Comparison of ENCODE assay signal across 8 cellular contexts in the genomic region with DNA sequence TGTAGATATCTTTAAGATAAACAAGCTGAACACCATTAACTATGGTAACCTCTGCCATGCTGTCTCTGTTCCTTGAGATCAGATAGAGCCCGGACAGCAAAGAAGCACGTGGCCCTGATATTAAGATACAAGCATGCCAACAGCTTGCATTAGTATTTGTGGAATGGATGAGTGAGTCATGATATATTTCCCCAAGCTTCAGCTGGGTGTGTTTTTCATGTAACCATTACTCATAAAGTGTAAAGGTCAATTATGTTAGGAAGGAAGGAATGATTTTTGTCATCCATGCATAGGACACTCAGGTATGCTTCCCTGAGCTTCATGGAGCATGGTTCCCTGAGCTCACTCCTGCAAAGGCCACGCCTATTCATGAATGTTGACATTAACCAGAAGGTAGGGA.
DNase-seq lines count a peak whose midpoint lies in the region; ATAC-seq and TF ChIP-seq lines count a peak whose summit lies in the region.

No MANE protein-coding gene starts in this region.

- H3K4me1 ChIP-seq in transverse colon = peaks cover 0 to 35% (median 21%) of the 10 kb centered on the region in 4 donors
- H3K4me1 ChIP-seq in uterus = no peaks in the 10 kb centered on the region

- H3K36me3 Mint-ChIP-seq in activated CD8-positive, alpha-beta memory T cell treated with anti-CD3 and anti-CD28 coated beads, Interleukin-2, amount 10 ng/mL, durations not matched to agents 7 days and 5 days = peaks cover 9% of the 10 kb centered on the region
- H3K36me3 Mint-ChIP-seq in T-helper 2 cell treated with Interferon-gamma antibody and Interleukin-4, amounts not matched to agents 5 μg/mL and 100 μg/mL, for 36 hours (ENCODE audit: low read depth) = peaks cover 10% of the 10 kb centered on the region

- in situ Hi-C loops in transverse colon (cut with MboI; ENCODE audit: low pct_ligation_motif_present in 1 of 4, low pct_unique_long_range_greater_than_20kb in 1 of 4, low sequenced_read_pairs in 3 of 4) = no loop called here

- no peak for TF ChIP-seq CTCF in fibroblast of the aortic adventitia (IDR thresholded peaks at IDR 0.05; ENCODE audit: insufficient read depth, low read length)
- no peak for TF ChIP-seq CTCF in transverse colon (IDR thresholded peaks at IDR 0.05)
- no peak for TF ChIP-seq CTCF in uterus (IDR thresholded peaks at IDR 0.05)

- H3K27ac Mint-ChIP-seq in activated CD8-positive, alpha-beta memory T cell treated with anti-CD3 and anti-CD28 coated beads, Interleukin-2, amount 10 ng/mL, durations not matched to agents 7 days and 5 days = peak overlapping the region; percentile 97
- peak overlapping the region; percentile 95 for H3K27ac Mint-ChIP-seq in T-helper 2 cell treated with Interferon-gamma antibody and Interleukin-4, amounts not matched to agents 5 μg/mL and 100 μg/mL, for 36 hours

- no peaks in the 10 kb centered on the region for H3K36me3 ChIP-seq in transverse colon
- no peaks in the 10 kb centered on the region for H3K36me3 ChIP-seq in uterus

- no peak for ATAC-seq in activated CD8-positive, alpha-beta memory T cell treated with anti-CD3 and anti-CD28 coated beads, Interleukin-2, amount 10 ng/mL, durations not matched to agents 7 days and 5 days
- ATAC-seq in HG02588 (IDR thresholded peaks at IDR 0.05; ENCODE audit: unreplicated experiment) = no peak

- H3K27ac ChIP-seq in transverse colon = peak overlapping the region in 3 of 4 donors; percentile 15 to 27 (median 26)
- H3K27ac ChIP-seq in uterus = no peak overlapping the region

- H3K9me3 Mint-ChIP-seq in activated CD8-positive, alpha-beta memory T cell treated with anti-CD3 and anti-CD28 coated beads, Interleukin-2, amount 10 ng/mL, durations not matched to agents 7 days and 5 days (ENCODE audit: low read depth) = peaks cover 9% of the 10 kb centered on the region
- H3K9me3 Mint-ChIP-seq in T-helper 2 cell treated with Interferon-gamma antibody and Interleukin-4, amounts not matched to agents 5 μg/mL and 100 μg/mL, for 36 hours = peaks cover 8% of the 10 kb centered on the region

- TF ChIP-seq POLR2A in transverse colon (IDR thresholded peaks at IDR 0.05) = no peak
- no peak for TF ChIP-seq POLR2A in uterus (IDR thresholded peaks at IDR 0.05)

- intact Hi-C loops in transverse colon (cut with DNase I; ENCODE audit: low total_unique reads) = no loop called here
- intact Hi-C loops in uterus (cut with DNase I; ENCODE audit: low total_unique reads) = no loop called here

- H3K27me3 ChIP-seq in transverse colon (no peaks in the 10 kb centered on the region), uterus (no peaks in the 10 kb centered on the region)

- H3K4me3 ChIP-seq in fibroblast of the aortic adventitia (ENCODE audit: low read depth, low read length) = no peak overlapping the region
- H3K4me3 ChIP-seq in transverse colon = no peak overlapping the region
- no peak overlapping the region for H3K4me3 ChIP-seq in uterus

- H3K4me3 Mint-ChIP-seq in activated CD8-positive, alpha-beta memory T cell treated with anti-CD3 and anti-CD28 coated beads, Interleukin-2, amount 10 ng/mL, durations not matched to agents 7 days and 5 days = no peak overlapping the region
- H3K4me3 Mint-ChIP-seq in T-helper 2 cell treated with Interferon-gamma antibody and Interleukin-4, amounts not matched to agents 5 μg/mL and 100 μg/mL, for 36 hours = peak overlapping the region; percentile 72

- WGBS in transverse colon (ENCODE audit: low coverage in 1 of 2), 2 donors = 17 to 43% methylated on average over 3 of the region's 3 CpGs

- TF ChIP-seq EP300 in transverse colon (IDR thresholded peaks at IDR 0.05; ENCODE audit: low read depth) = no peak

- H3K9me3 ChIP-seq in transverse colon = no peaks in the 10 kb centered on the region
- H3K9me3 ChIP-seq in uterus = no peaks in the 10 kb centered on the region

- no peaks in the 10 kb centered on the region for H3K27me3 Mint-ChIP-seq in activated CD8-positive, alpha-beta memory T cell treated with anti-CD3 and anti-CD28 coated beads, Interleukin-2, amount 10 ng/mL, durations not matched to agents 7 days and 5 days
- H3K27me3 Mint-ChIP-seq in T-helper 2 cell treated with Interferon-gamma antibody and Interleukin-4, amounts not matched to agents 5 μg/mL and 100 μg/mL, for 36 hours (ENCODE audit: low read depth) = no peaks in the 10 kb centered on the region

- peaks cover 70% of the 10 kb centered on the region for H3K4me1 Mint-ChIP-seq in activated CD8-positive, alpha-beta memory T cell treated with anti-CD3 and anti-CD28 coated beads, Interleukin-2, amount 10 ng/mL, durations not matched to agents 7 days and 5 days
- peaks cover 65% of the 10 kb centered on the region for H3K4me1 Mint-ChIP-seq in T-helper 2 cell treated with Interferon-gamma antibody and Interleukin-4, amounts not matched to agents 5 μg/mL and 100 μg/mL, for 36 hours (ENCODE audit: low read depth)

- CTCF ChIA-PET in activated CD8-positive, alpha-beta memory T cell treated with anti-CD3 and anti-CD28 coated beads, Interleukin-2, amount 10 ng/mL, durations not matched to agents 7 days and 5 days (lab: Charles Lee) = interaction anchor here (0.6 to 2.8 kb wide), 14 partner anchors 10 to 138 kb away, joined by 3 to 12 read pairs (median 4); partner anchors contain the start of gene ARL4C

- no peak for DNase-seq in activated CD8-positive, alpha-beta memory T cell treated with anti-CD3 and anti-CD28 coated beads, Interleukin-2, amount 10 ng/mL, durations not matched to agents 7 days and 5 days
- DNase-seq in activated CD8-positive, alpha-beta memory T cell treated with anti-CD3 and anti-CD28 coated beads, Interleukin-2, amount 50 U/mL, for 48 hours = no peak
- DNase-seq in T-helper 2 cell treated with Interferon-gamma antibody and Interleukin-4, amounts not matched to agents 5 μg/mL and 100 μg/mL, for 36 hours (ENCODE audit: low spot score) = no peak
- peak; percentile 94 for DNase-seq in fibroblast of the aortic adventitia (ENCODE audit: low read depth)
- DNase-seq in transverse colon = peak; percentile 31
- DNase-seq in NCI-H1092 treated with DMSO at 0.1 percent for 48 hours (lab: John Stamatoyannopoulos, UW) = no peak
- no peak for DNase-seq in uterus

Comparison
In these comparisons a context has a peak if more than half of its experiments do, and no peak if none do; other contexts are left out.
1. DNase-seq: peak in fibroblast of the aortic adventitia (single experiment) and transverse colon (single experiment); none in activated CD8-positive, alpha-beta memory T cell treated with anti-CD3 and anti-CD28 coated beads, Interleukin-2, amount 10 ng/mL, durations not matched to agents 7 days and 5 days (single experiment), activated CD8-positive, alpha-beta memory T cell treated with anti-CD3 and anti-CD28 coated beads, Interleukin-2, amount 50 U/mL, for 48 hours (single experiment), T-helper 2 cell treated with Interferon-gamma antibody and Interleukin-4, amounts not matched to agents 5 μg/mL and 100 μg/mL, for 36 hours (single experiment), NCI-H1092 treated with DMSO at 0.1 percent for 48 hours (single experiment) and uterus (0 of 2).
2. H3K27ac ChIP-seq: peak in transverse colon (3 of 4); none in uterus (0 of 2).